Comparison of ENCODE assay signal across 26 cellular contexts in the genomic region with DNA sequence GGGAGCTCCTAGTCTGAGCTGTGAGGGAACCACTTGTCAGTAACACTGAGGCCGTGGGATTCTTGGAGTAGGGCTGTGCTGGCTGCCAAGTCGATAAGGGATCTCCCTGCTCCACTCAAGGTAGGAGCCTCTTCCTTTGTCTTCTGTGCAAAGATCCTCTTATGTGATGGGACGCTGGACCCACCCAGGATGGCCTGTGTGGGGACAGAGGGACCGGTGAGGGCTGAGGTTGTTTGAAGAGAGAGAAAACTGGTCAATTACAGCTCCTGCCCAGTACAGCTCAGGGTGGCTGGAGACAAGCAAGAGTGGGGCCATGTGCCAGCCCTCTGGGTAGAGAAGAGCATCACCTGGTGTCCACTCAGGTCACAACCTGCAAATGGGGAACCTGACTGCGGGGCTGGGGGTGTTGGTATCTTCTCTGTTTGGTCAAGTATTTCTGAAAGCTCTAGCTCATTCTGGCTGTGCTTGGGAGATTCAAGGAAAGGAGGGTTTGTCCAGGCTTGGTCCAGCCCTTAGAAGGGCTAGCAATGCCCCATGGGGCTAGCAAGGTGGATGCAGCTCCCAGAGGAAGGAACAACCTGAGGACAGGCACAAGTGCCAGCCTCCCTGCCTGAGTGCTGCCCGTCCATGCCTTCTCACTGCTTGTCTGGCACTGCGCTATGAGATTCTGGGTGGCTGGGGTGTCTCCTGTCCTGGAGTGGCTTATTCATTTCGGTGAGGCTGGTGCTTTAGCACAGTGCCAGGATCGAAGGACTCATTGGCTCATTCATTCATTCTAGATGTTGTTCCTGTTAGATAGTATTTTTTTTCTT. TPM values are rescaled to one million over a fixed set of nuclear protein-coding genes. Genes with fewer than 3 reads are reported as not detected.
DNase-seq lines count a peak whose midpoint lies in the region; ATAC-seq, FAIRE-seq and TF ChIP-seq lines count a peak whose summit lies in the region.
"Had no signal": no experiment of that assay in that cellular context is flagged by ENCODE, and none has a peak within 500 bp of the region (broad histone marks: within the 10 kb centered on the region; RNA-seq: fewer than 3 reads in every experiment).

No MANE protein-coding gene starts in this region.

- H3K4me1 ChIP-seq in heart right ventricle (peaks cover 0 to under 1% (median 0%) of the 10 kb centered on the region in 9 donors), kidney (ENCODE audit: control insufficient read depth in 1 of 2, insufficient read depth in 1 of 2, low read depth in 1 of 2, low read length in 2 of 2) (no peaks in the 10 kb centered on the region), neuronal stem cell (ENCODE audit: control insufficient read depth in 2 of 2, insufficient read depth in 1 of 2, low read depth in 1 of 2, low read length in 2 of 2) (no peaks in the 10 kb centered on the region), SJCRH30 (no peaks in the 10 kb centered on the region)
- H3K4me1 ChIP-seq: HAP-1 had no signal

- no peak for FAIRE-seq in kidney (lab: Jason Lieb, UNC)
- FAIRE-seq: A204.1, RCC 7860 had no signal

- no peak overlapping the region for H3K4me3 ChIP-seq in heart right ventricle
- no peak overlapping the region for H3K4me3 ChIP-seq in kidney (ENCODE audit: low read length in 2 of 2)
- no peak overlapping the region for H3K4me3 ChIP-seq in neuronal stem cell (ENCODE audit: low read length in 2 of 2)
- H3K4me3 ChIP-seq in SJCRH30: no peak overlapping the region
- H3K4me3 ChIP-seq: HAP-1 had no signal

- intact Hi-C loops in cardiac septum (cut with DNase I): no loop called here
- intact Hi-C loops in heart right ventricle (cut with DNase I): no loop called here
- intact Hi-C loops in kidney (cut with DNase I): no loop called here

- H3K9ac ChIP-seq in kidney (ENCODE audit: low read length in 2 of 2): no peak overlapping the region
- H3K9ac ChIP-seq in neuronal stem cell (ENCODE audit: low read depth, low read length, poor library complexity): no peak overlapping the region

- WGBS in heart right ventricle, 2 donors: 92 to 96% methylated on average over 9 of the region's 9 CpGs
- WGBS in neuronal stem cell (ENCODE audit: extremely low coverage in 2 of 2, insufficient read length in 2 of 2, insufficient replicate concordance in 1 of 2), 2 donors: no CpG with 5 or more reads among the region's 9 CpGs

- H3K79me1 ChIP-seq in neuronal stem cell (ENCODE audit: low read depth, low read length): no peaks in the 10 kb centered on the region

- no peak overlapping the region for H4K91ac ChIP-seq in neuronal stem cell (ENCODE audit: low read depth, low read length, poor library complexity)

- no peak overlapping the region for H2BK120ac ChIP-seq in neuronal stem cell (ENCODE audit: low read depth, low read length)

- TF ChIP-seq CTCF in heart right ventricle (IDR thresholded peaks at IDR 0.05) (no peak), kidney (IDR thresholded peaks at IDR 0.05; ENCODE audit: borderline replicate concordance, extremely low read depth, insufficient read depth) (no peak)

- H3K23ac ChIP-seq in neuronal stem cell (ENCODE audit: low read depth, low read length, poor library complexity): no peak overlapping the region

- peak overlapping the region; percentile 27 for H3K18ac ChIP-seq in neuronal stem cell (ENCODE audit: low read length)

- H4K8ac ChIP-seq in neuronal stem cell (ENCODE audit: low read depth, low read length): no peak overlapping the region

- H2AK5ac ChIP-seq in neuronal stem cell (ENCODE audit: low read depth, low read length): no peak overlapping the region

- H2BK12ac ChIP-seq in neuronal stem cell (ENCODE audit: low read length): no peak overlapping the region

- H2BK5ac ChIP-seq in neuronal stem cell (ENCODE audit: low read length): no peak overlapping the region

- no peak overlapping the region for H3K4me2 ChIP-seq in neuronal stem cell (ENCODE audit: insufficient read depth, low read length, poor library complexity, severe bottlenecking)

- peak; percentile 47 for DNase-seq in cardiac septum (ENCODE audit: low spot score)
- DNase-seq in heart right ventricle: no peak
- peak; percentile 33 for DNase-seq in kidney
- no peak for DNase-seq in neuronal stem cell (ENCODE audit: low spot score)
- DNase-seq in SJCRH30: no peak
- DNase-seq in SIG-M5 (lab: John Stamatoyannopoulos, UW): no peak
- DNase-seq in central memory CD4-positive, alpha-beta T cell: no peak
- no peak for DNase-seq in NCI-H128 (lab: John Stamatoyannopoulos, UW; ENCODE audit: unreplicated experiment)
- DNase-seq: BE2C; CD4-positive, CD25-positive, alpha-beta regulatory T cell; COR-L47; GF-D8; Karpas-422; NCI-H1048; NCI-H2081; NCI-H446 treated with DMSO at 0.1 percent for 48 hours; NK-92 treated with Interleukin-12 subunit alpha and Interleukin-12 subunit beta, amount 100 ng/mL, for 24 hours; Right ventricle myocardium superior had no signal

- no peak overlapping the region for H2AFZ ChIP-seq in neuronal stem cell (ENCODE audit: low read length)

- H3K9me3 ChIP-seq in heart right ventricle: no peaks in the 10 kb centered on the region
- H3K9me3 ChIP-seq in kidney (ENCODE audit: control insufficient read depth in 1 of 2, low read length in 2 of 2): no peaks in the 10 kb centered on the region
- H3K9me3 ChIP-seq in neuronal stem cell (replicated peaks in 1 of 2; ENCODE audit: control insufficient read depth in 2 of 2, insufficient read depth in 1 of 2, low read depth in 1 of 2, low read length in 2 of 2): peaks cover 0 to 2% of the 10 kb centered on the region in 2 donors
- no peaks in the 10 kb centered on the region for H3K9me3 ChIP-seq in SJCRH30 (replicated peaks)
- H3K9me3 ChIP-seq: BE2C, HAP-1 had no signal

- H3K36me3 ChIP-seq in heart right ventricle: peaks cover 0 to 71% (median 0%) of the 10 kb centered on the region in 9 donors
- H3K36me3 ChIP-seq in kidney (ENCODE audit: control insufficient read depth in 1 of 2, insufficient read depth in 2 of 2, low read length in 2 of 2): peaks cover 7% of the 10 kb centered on the region in 2 donors
- H3K36me3 ChIP-seq in neuronal stem cell (replicated peaks in 1 of 2; ENCODE audit: control insufficient read depth in 2 of 2, insufficient read depth in 2 of 2, low read length in 2 of 2): peaks cover 3 to 6% of the 10 kb centered on the region in 2 donors
- H3K36me3 ChIP-seq in SJCRH30: no peaks in the 10 kb centered on the region
- H3K36me3 ChIP-seq: BE2C had no signal

- H3K14ac ChIP-seq in neuronal stem cell (ENCODE audit: low read length): peak overlapping the region; percentile 71

- H3K27me3 ChIP-seq in heart right ventricle (no peaks in the 10 kb centered on the region), neuronal stem cell (ENCODE audit: control insufficient read depth in 3 of 3, insufficient read depth in 3 of 3, low read depth in 1 of 3, low read length in 3 of 3) (no peaks in the 10 kb centered on the region), SJCRH30 (no peaks in the 10 kb centered on the region)
- H3K27me3 ChIP-seq: BE2C had no signal

- no peak overlapping the region for H2BK15ac ChIP-seq in neuronal stem cell (ENCODE audit: low read length)

- H3K27ac ChIP-seq in heart right ventricle (no peak overlapping the region), kidney (ENCODE audit: low read depth in 2 of 2, low read length in 2 of 2) (no peak overlapping the region), neuronal stem cell (replicated peaks; ENCODE audit: low read length) (no peak overlapping the region), SJCRH30 (no peak overlapping the region)
- H3K27ac ChIP-seq: HL-60 had no signal

- H3K4ac ChIP-seq in neuronal stem cell (ENCODE audit: low read length): peak overlapping the region; percentile 76

- no peak for ATAC-seq in heart right ventricle

RNA-seq across cellular contexts. Expression of a gene that starts 27.6 kb away (rescaled TPM):
- total RNA-seq in cardiac septum (0.24 TPM), heart right ventricle (under 1 TPM in 6 of 10 donors, not detected in 4; 0.12 to 0.36 (median 0.17) TPM), kidney (9.7 TPM)
- polyA plus RNA-seq in heart right ventricle (under 1 TPM; 0.28 to 0.37 TPM), kidney (ENCODE audit: insufficient read depth, low read depth, low replicate concordance) (27.8 TPM)
- 4.8 TPM for polyA plus RNA-seq in neuronal stem cell (2013, experiment 1 of 2)
- 4.5 TPM for polyA plus RNA-seq in neuronal stem cell (2013, experiment 2 of 2)
- total RNA-seq in SJCRH30 (2014; rRNA removed; shearing (Covaris generic)): not detected in 2 replicates
- total RNA-seq: HT1080 had no signal
- polyA plus RNA-seq: CD4-positive, CD25-positive, alpha-beta regulatory T cell; IgD-negative memory B cell had no signal

RNA-seq across cellular contexts. Expression of a gene that starts 43.5 kb away (rescaled TPM):
- total RNA-seq in cardiac septum (12.5 TPM), heart right ventricle (10 to 100 TPM in 8 of 10 donors, 1 to 10 TPM in 2; 8.8 to 17.1 (median 13.5) TPM), kidney (61.6 TPM)
- polyA plus RNA-seq in heart right ventricle (10 to 100 TPM in 1 of 2 donors, 1 to 10 TPM in 1; 6.0 to 35.1 TPM), kidney (ENCODE audit: insufficient read depth, low read depth, low replicate concordance) (26.6 TPM)
- 10.9 TPM for polyA plus RNA-seq in neuronal stem cell (2013, experiment 1 of 2)
- polyA plus RNA-seq in neuronal stem cell (2013, experiment 2 of 2): 11.4 TPM
- 3.9 and 5.4 TPM in 2 replicates for total RNA-seq in SJCRH30 (2014; rRNA removed; shearing (Covaris generic))

RNA-seq across cellular contexts. Expression of a gene that starts 54.1 kb away (rescaled TPM):
- total RNA-seq in cardiac septum: not detected
- under 1 TPM in 1 of 10 donors, not detected in 9; 0.34 TPM for total RNA-seq in heart right ventricle
- polyA plus RNA-seq in heart right ventricle: under 1 TPM; 0.19 to 0.22 TPM
- total RNA-seq in kidney: 0.31 TPM
- 0.92 TPM for polyA plus RNA-seq in kidney (ENCODE audit: insufficient read depth, low read depth, low replicate concordance)
- 1.3 TPM for polyA plus RNA-seq in neuronal stem cell (2013, experiment 1 of 2)
- polyA plus RNA-seq in neuronal stem cell (2013, experiment 2 of 2): 0.91 TPM
- total RNA-seq in SJCRH30 (2014; rRNA removed; shearing (Covaris generic)): 1.1 and 1.4 TPM in 2 replicates
- total RNA-seq: CD4-positive, CD25-positive, alpha-beta regulatory T cell; Daoy; HT1080; MCF 10A; Right ventricle myocardium superior had no signal
- polyA plus RNA-seq: CD4-positive, CD25-positive, alpha-beta regulatory T cell; IgD-negative memory B cell had no signal

Comparison
In these comparisons a context has a peak if more than half of its experiments do, and no peak if none do; other contexts are left out.
1. DNase-seq: peak in cardiac septum (single experiment) and kidney (single experiment); none in heart right ventricle (0 of 2), neuronal stem cell (single experiment), SJCRH30 (0 of 2), SIG-M5 (single experiment), central memory CD4-positive, alpha-beta T cell (single experiment) and NCI-H128 (single experiment).